Comparison of ENCODE assay signal across 8 cellular contexts in the genomic region with DNA sequence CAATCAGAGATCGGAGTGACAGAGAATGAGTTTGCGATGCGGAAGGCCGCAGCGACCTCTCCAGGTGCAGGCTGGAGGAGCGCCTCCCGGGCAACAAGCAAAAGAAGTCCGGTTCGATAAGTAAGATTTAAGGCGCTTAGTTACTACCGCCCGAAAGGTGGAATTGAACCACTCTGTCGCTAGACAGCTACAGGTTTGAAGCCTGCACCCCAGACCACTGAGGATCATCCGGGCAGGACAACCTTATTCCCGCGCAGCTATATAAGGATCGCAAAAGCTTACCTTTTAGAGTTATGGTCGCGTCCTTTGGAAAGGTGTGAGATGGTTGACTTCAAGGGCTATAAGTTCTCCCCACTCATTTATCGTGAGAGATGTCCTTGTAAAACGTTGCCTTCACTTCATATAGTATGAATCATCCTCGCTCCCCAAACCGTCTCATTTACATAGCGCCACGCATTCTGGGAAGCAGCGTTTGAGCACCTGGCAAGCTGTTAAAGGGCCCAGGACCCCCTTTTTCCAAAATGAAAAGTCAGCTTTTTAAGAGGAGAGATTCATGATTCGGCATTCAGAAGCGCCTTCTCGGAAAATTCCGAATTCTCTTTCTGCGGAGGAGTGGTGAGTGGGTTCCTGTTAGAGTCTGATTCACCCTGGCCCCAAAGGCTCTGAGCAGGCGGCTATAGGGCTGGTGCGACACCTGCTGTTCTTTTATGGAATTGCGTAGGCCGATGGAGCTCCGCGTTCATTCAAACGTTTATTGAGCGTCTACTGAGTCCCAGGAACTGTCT. TPM values are rescaled to one million over a fixed set of nuclear protein-coding genes. Genes with fewer than 3 reads are reported as not detected.
DNase-seq lines count a peak whose midpoint lies in the region; ATAC-seq and TF ChIP-seq lines count a peak whose summit lies in the region.

No MANE protein-coding gene starts in this region.

- H3K4me3 Mint-ChIP-seq in GM23338: peak overlapping the region; percentile 64

- H3K9me3 ChIP-seq in RWPE2 (ENCODE audit: severe bottlenecking): no peaks in the 10 kb centered on the region
- H3K9me3 ChIP-seq in neuronal stem cell (replicated peaks in 1 of 2; ENCODE audit: control insufficient read depth in 2 of 2, insufficient read depth in 1 of 2, low read depth in 1 of 2, low read length in 2 of 2): no peaks in the 10 kb centered on the region

- peak overlapping the region; percentile 99 for H3K27ac Mint-ChIP-seq in GM23338

- H3K4me3 ChIP-seq in GM23338: peak overlapping the region; percentile 51
- H3K4me3 ChIP-seq in LNCaP clone FGC (ENCODE audit: low read depth, low read length): peak overlapping the region; percentile 65
- H3K4me3 ChIP-seq in RWPE2 (ENCODE audit: severe bottlenecking): peak overlapping the region; percentile 45
- peak overlapping the region; percentile 72 to 73 for H3K4me3 ChIP-seq in foreskin fibroblast (ENCODE audit: low read depth in 1 of 2, low read length in 2 of 2)
- peak overlapping the region; percentile 50 to 77 for H3K4me3 ChIP-seq in neuronal stem cell (ENCODE audit: low read length in 2 of 2)

- DNase-seq in ELR (ENCODE audit: low read depth) (peak; percentile 89), GM23338 (ENCODE audit: low spot score) (peak; percentile 95), LNCaP clone FGC (ENCODE audit: low read depth) (peak; percentile 81), RWPE2 (ENCODE audit: low spot score) (no peak), activated gamma-delta T cell (lab: John Stamatoyannopoulos, UW) (peak; percentile 39), foreskin fibroblast (peak; percentile 88 to 95), neuronal stem cell (ENCODE audit: low spot score) (peak; percentile 92), substantia nigra (lab: John Stamatoyannopoulos, UW) (peak; percentile 15 to 93 (median 73))

- no peak overlapping the region for H3K14ac ChIP-seq in neuronal stem cell (ENCODE audit: low read length)

- H3K4ac ChIP-seq in neuronal stem cell (ENCODE audit: low read length): no peak overlapping the region

- H2BK15ac ChIP-seq in neuronal stem cell (ENCODE audit: low read length): no peak overlapping the region

- H3K27me3 ChIP-seq in GM23338 (ENCODE audit: insufficient read depth) (peaks cover 23% of the 10 kb centered on the region), RWPE2 (ENCODE audit: insufficient read depth, poor library complexity, severe bottlenecking) (no peaks in the 10 kb centered on the region), neuronal stem cell (ENCODE audit: control insufficient read depth in 3 of 3, insufficient read depth in 3 of 3, low read depth in 1 of 3, low read length in 3 of 3) (peaks cover 0 to 8% (median 0%) of the 10 kb centered on the region in 3 experiments)

- H3K79me1 ChIP-seq in neuronal stem cell (ENCODE audit: low read depth, low read length): no peaks in the 10 kb centered on the region

- H3K23ac ChIP-seq in neuronal stem cell (ENCODE audit: low read depth, low read length, poor library complexity): no peak overlapping the region

- no peak overlapping the region for H2BK12ac ChIP-seq in neuronal stem cell (ENCODE audit: low read length)

- TF ChIP-seq CTCF in GM23338 (conservative IDR thresholded peaks at IDR 0.05; ENCODE audit: low read depth in 2 of 2) (peak; percentile 95 to 99), LNCaP clone FGC (IDR thresholded peaks at IDR 0.05; ENCODE audit: control insufficient read depth, extremely low read depth, insufficient read depth) (peak; percentile 58), RWPE2 (IDR thresholded peaks at IDR 0.05; ENCODE audit: poor library complexity, severe bottlenecking) (peak; percentile 97), foreskin fibroblast (IDR thresholded peaks at IDR 0.05; ENCODE audit: low read depth, low read length) (peak; percentile 96)

- no peak overlapping the region for H4K8ac ChIP-seq in neuronal stem cell (ENCODE audit: low read depth, low read length)

- H2BK5ac ChIP-seq in neuronal stem cell (ENCODE audit: low read length): no peak overlapping the region

- no peaks in the 10 kb centered on the region for H3K36me3 ChIP-seq in GM23338 (ENCODE audit: insufficient read depth)
- H3K36me3 ChIP-seq in RWPE2 (ENCODE audit: low read depth): no peaks in the 10 kb centered on the region
- no peaks in the 10 kb centered on the region for H3K36me3 ChIP-seq in neuronal stem cell (replicated peaks in 1 of 2; ENCODE audit: control insufficient read depth in 2 of 2, insufficient read depth in 2 of 2, low read length in 2 of 2)

- no peaks in the 10 kb centered on the region for H3K9me2 ChIP-seq in GM23338 (ENCODE audit: insufficient read depth)

- no CpG with 5 or more reads among the region's 39 CpGs for WGBS in neuronal stem cell (ENCODE audit: extremely low coverage in 2 of 2, insufficient read length in 2 of 2, insufficient replicate concordance in 1 of 2), 2 donors

- H3K4me1 ChIP-seq in GM23338 (ENCODE audit: insufficient read depth) (peaks cover 4% of the 10 kb centered on the region; the same call in 1 of the 2 replicates), RWPE2 (ENCODE audit: insufficient read depth, poor library complexity, severe bottlenecking) (no peaks in the 10 kb centered on the region), neuronal stem cell (ENCODE audit: control insufficient read depth in 2 of 2, insufficient read depth in 1 of 2, low read depth in 1 of 2, low read length in 2 of 2) (peaks cover 4 to 6% of the 10 kb centered on the region in 2 donors)

- no peak overlapping the region for H2BK120ac ChIP-seq in neuronal stem cell (ENCODE audit: low read depth, low read length)

- peaks cover 5% of the 10 kb centered on the region; the same call in 1 of the 2 replicates for H3F3A ChIP-seq in GM23338 (replicated peaks; ENCODE audit: low read depth)

- H2AK5ac ChIP-seq in neuronal stem cell (ENCODE audit: low read depth, low read length): no peak overlapping the region

- no peaks in the 10 kb centered on the region for H4K20me1 ChIP-seq in GM23338 (replicated peaks; ENCODE audit: insufficient read depth)

- H3K79me2 ChIP-seq in GM23338 (replicated peaks; ENCODE audit: insufficient read depth): no peaks in the 10 kb centered on the region

- peak overlapping the region; percentile 40 for H2AFZ ChIP-seq in GM23338
- H2AFZ ChIP-seq in neuronal stem cell (ENCODE audit: low read length): peak overlapping the region; percentile 85

- H3K27ac ChIP-seq in GM23338 (ENCODE audit: low read depth) (peak overlapping the region; percentile 45), RWPE2 (ENCODE audit: poor library complexity, severe bottlenecking) (peak overlapping the region; percentile 88), neuronal stem cell (replicated peaks; ENCODE audit: low read length) (peak overlapping the region; percentile 60), substantia nigra (ENCODE audit: low read depth, low read length, poor library complexity, severe bottlenecking) (peak overlapping the region; percentile 96)

- H4K91ac ChIP-seq in neuronal stem cell (ENCODE audit: low read depth, low read length, poor library complexity): no peak overlapping the region

- no peaks in the 10 kb centered on the region; the same call in 2 of the 3 replicates for H3K36me3 Mint-ChIP-seq in GM23338 (ENCODE audit: low read depth)

- H3K4me2 ChIP-seq in GM23338 (peak overlapping the region; percentile 45), neuronal stem cell (ENCODE audit: insufficient read depth, low read length, poor library complexity, severe bottlenecking) (peak overlapping the region; percentile 65)

- peak overlapping the region; percentile 73 for H3K18ac ChIP-seq in neuronal stem cell (ENCODE audit: low read length)

- H3K4me1 Mint-ChIP-seq in GM23338: peaks cover 17% of the 10 kb centered on the region

- H3K27me3 Mint-ChIP-seq in GM23338 (ENCODE audit: insufficient read depth, low read depth, poor library complexity): peaks cover 27% of the 10 kb centered on the region

- ATAC-seq in GM23338 (peak; percentile 96), RWPE2 (ENCODE audit: low read depth) (peak; percentile 84)

- peaks cover 2% of the 10 kb centered on the region; the same call in 2 of the 3 replicates for H3K9me3 Mint-ChIP-seq in GM23338

- H3K9ac ChIP-seq in neuronal stem cell (ENCODE audit: low read depth, low read length, poor library complexity): no peak overlapping the region

TF ChIP-seq in GM23338, 12 proteins besides CTCF, POLR2A, EP300 and RAD21:
- TF ChIP-seq CREB1 (CRISPR knock-in tag; IDR thresholded peaks at IDR 0.05; ENCODE audit: low read depth) (peak; percentile 61), EZH2 (IDR thresholded peaks at IDR 0.05; ENCODE audit: low read depth, unreplicated experiment) (no peak)

RNA-seq across cellular contexts. Expression of a gene that starts 10.8 kb away (rescaled TPM):
- total RNA-seq in GM23338 (2014; rRNA removed; shearing (Covaris generic)): 0.89 and 1.9 TPM in 2 replicates
- polyA plus RNA-seq in GM23338 (2016; fragmentation: Nextera tagmentation; extraction: Ambion mirVana): 0.55 and 0.77 TPM in 2 replicates
- 8.5 TPM for polyA plus RNA-seq in neuronal stem cell (2013, experiment 1 of 2)
- 8.7 TPM for polyA plus RNA-seq in neuronal stem cell (2013, experiment 2 of 2)

RNA-seq across cellular contexts. Expression of a gene that starts 18.2 kb away (rescaled TPM):
- 22.8 and 32.1 TPM in 2 replicates for total RNA-seq in GM23338 (2014; rRNA removed; shearing (Covaris generic))
- 7.0 and 8.6 TPM in 2 replicates for polyA plus RNA-seq in GM23338 (2016; fragmentation: Nextera tagmentation; extraction: Ambion mirVana)
- polyA plus RNA-seq in neuronal stem cell (2013, experiment 1 of 2): 9.5 TPM
- polyA plus RNA-seq in neuronal stem cell (2013, experiment 2 of 2): 10.0 TPM

RNA-seq across cellular contexts. Expression of a gene that starts 19.6 kb away (rescaled TPM):
- total RNA-seq in GM23338 (2014; rRNA removed; shearing (Covaris generic)): 9.6 and 15.2 TPM in 2 replicates
- polyA plus RNA-seq in GM23338 (2016; fragmentation: Nextera tagmentation; extraction: Ambion mirVana): 25.1 and 30.1 TPM in 2 replicates
- polyA plus RNA-seq in neuronal stem cell (2013, experiment 1 of 2): 1.3 TPM
- 1.2 TPM for polyA plus RNA-seq in neuronal stem cell (2013, experiment 2 of 2)

RNA-seq across cellular contexts. Expression of a gene that starts 28.6 kb away (rescaled TPM):
- 146 and 147 TPM in 2 replicates for total RNA-seq in GM23338 (2014; rRNA removed; shearing (Covaris generic))
- 60.3 and 68.3 TPM in 2 replicates for polyA plus RNA-seq in GM23338 (2016; fragmentation: Nextera tagmentation; extraction: Ambion mirVana)
- polyA plus RNA-seq in neuronal stem cell (2013, experiment 1 of 2): 61.7 TPM
- polyA plus RNA-seq in neuronal stem cell (2013, experiment 2 of 2): 63.2 TPM

RNA-seq across cellular contexts. Expression of a gene that starts 54.9 kb away (rescaled TPM):
- total RNA-seq in GM23338 (2014; rRNA removed; shearing (Covaris generic)): 39.0 and 45.9 TPM in 2 replicates
- 52.3 and 56.3 TPM in 2 replicates for polyA plus RNA-seq in GM23338 (2016; fragmentation: Nextera tagmentation; extraction: Ambion mirVana)
- 90.0 TPM for polyA plus RNA-seq in neuronal stem cell (2013, experiment 1 of 2)
- 87.6 TPM for polyA plus RNA-seq in neuronal stem cell (2013, experiment 2 of 2)

Comparison
In these comparisons a context has a peak if more than half of its experiments do, and no peak if none do; other contexts are left out.
1. H3K27ac ChIP-seq: peak in every context shown above with its lines; median percentile 96 in substantia nigra; 88 in RWPE2; 60 in neuronal stem cell; 45 in GM23338.